Comparison of ENCODE assay signal across 25 cellular contexts in the genomic region with DNA sequence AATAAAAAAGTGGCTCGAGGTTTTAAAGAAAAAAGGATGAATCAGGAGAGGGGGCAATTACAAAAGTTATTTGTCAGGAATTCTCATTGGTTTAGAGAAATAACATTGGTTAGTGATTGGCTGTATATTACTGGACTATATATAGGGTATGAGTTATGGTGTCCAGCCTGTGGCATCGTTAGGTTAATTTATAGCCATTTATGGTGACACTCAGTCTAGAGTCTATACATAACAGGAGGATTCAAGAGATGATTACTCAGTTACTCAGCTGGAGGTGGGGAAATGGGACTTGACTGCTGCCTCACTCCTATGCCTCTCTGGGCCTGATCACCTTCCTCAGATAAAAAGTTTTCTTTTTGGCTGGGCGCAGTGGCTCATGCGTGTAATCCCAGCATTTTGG. TPM values are rescaled to one million over a fixed set of nuclear protein-coding genes. Genes with fewer than 3 reads are reported as not detected.
DNase-seq lines count a peak whose midpoint lies in the region; ATAC-seq and TF ChIP-seq lines count a peak whose summit lies in the region.
"Had no signal": no experiment of that assay in that cellular context is flagged by ENCODE, and none has a peak within 500 bp of the region (broad histone marks: within the 10 kb centered on the region; RNA-seq: fewer than 3 reads in every experiment).

No MANE protein-coding gene starts in this region.

- CTCF ChIA-PET in activated CD4-positive, alpha-beta T cell treated with anti-CD3 and anti-CD28 coated beads for 36 hours (lab: Charles Lee): interaction anchor here (1.3 kb wide), 1 partner anchor 36 kb away, joined by 4 read pairs; no protein-coding TSS in a partner anchor
- CTCF ChIA-PET in activated CD8-positive, alpha-beta memory T cell treated with anti-CD3 and anti-CD28 coated beads, Interleukin-2, amount 10 ng/mL, durations not matched to agents 7 days and 5 days (lab: Charles Lee): no interaction called here

- peaks cover 2% of the 10 kb centered on the region for H3K4me1 Mint-ChIP-seq in activated CD4-positive, alpha-beta T cell treated with anti-CD3 and anti-CD28 coated beads for 36 hours
- H3K4me1 Mint-ChIP-seq in activated CD8-positive, alpha-beta memory T cell treated with anti-CD3 and anti-CD28 coated beads, Interleukin-2, amount 10 ng/mL, durations not matched to agents 7 days and 5 days: no peaks in the 10 kb centered on the region

- TF ChIP-seq CTCF in epithelial cell of esophagus (IDR thresholded peaks at IDR 0.05; ENCODE audit: insufficient read depth, low read depth, low read length, missing control alignments): no peak

- no peak overlapping the region for H3K4me3 ChIP-seq in epithelial cell of esophagus (ENCODE audit: low read length)
- H3K4me3 ChIP-seq: GM12878 had no signal

- POLR2A ChIA-PET in activated CD4-positive, alpha-beta T cell treated with anti-CD3 and anti-CD28 coated beads for 36 hours (lab: Charles Lee): no interaction called here

- ATAC-seq in activated CD4-positive, alpha-beta T cell treated with anti-CD3 and anti-CD28 coated beads for 36 hours: peak; percentile 23
- no peak for ATAC-seq in HG02571 (IDR thresholded peaks at IDR 0.05; ENCODE audit: unreplicated experiment)
- ATAC-seq in activated CD8-positive, alpha-beta memory T cell treated with anti-CD3 and anti-CD28 coated beads, Interleukin-2, amount 10 ng/mL, durations not matched to agents 7 days and 5 days: no peak
- ATAC-seq: CD8-positive, alpha-beta T cell; GM12878; HCT116; HepG2 had no signal

- H3K27ac Mint-ChIP-seq in activated CD4-positive, alpha-beta T cell treated with anti-CD3 and anti-CD28 coated beads for 36 hours: no peak overlapping the region
- no peak overlapping the region for H3K27ac Mint-ChIP-seq in activated CD8-positive, alpha-beta memory T cell treated with anti-CD3 and anti-CD28 coated beads, Interleukin-2, amount 10 ng/mL, durations not matched to agents 7 days and 5 days
- H3K27ac Mint-ChIP-seq: CD8-positive, alpha-beta T cell; T-helper 1 cell treated with Interleukin-12 subunit alpha and Interleukin-12 subunit beta and Interleukin-4 antibody, amounts not matched to agents 30 μg/mL and 1 μg/mL, for 36 hours had no signal

- H3K4me3 Mint-ChIP-seq in activated CD4-positive, alpha-beta T cell treated with anti-CD3 and anti-CD28 coated beads for 36 hours: no peak overlapping the region
- H3K4me3 Mint-ChIP-seq in activated CD8-positive, alpha-beta memory T cell treated with anti-CD3 and anti-CD28 coated beads, Interleukin-2, amount 10 ng/mL, durations not matched to agents 7 days and 5 days: no peak overlapping the region
- H3K4me3 Mint-ChIP-seq: CD8-positive, alpha-beta T cell; T-helper 1 cell treated with Interleukin-12 subunit alpha and Interleukin-12 subunit beta and Interleukin-4 antibody, amounts not matched to agents 30 μg/mL and 1 μg/mL, for 36 hours had no signal

- no peaks in the 10 kb centered on the region for H3K9me3 Mint-ChIP-seq in activated CD4-positive, alpha-beta T cell treated with anti-CD3 and anti-CD28 coated beads for 36 hours (ENCODE audit: low read depth)
- H3K9me3 Mint-ChIP-seq in activated CD8-positive, alpha-beta memory T cell treated with anti-CD3 and anti-CD28 coated beads, Interleukin-2, amount 10 ng/mL, durations not matched to agents 7 days and 5 days (ENCODE audit: low read depth): no peaks in the 10 kb centered on the region
- H3K9me3 Mint-ChIP-seq: CD8-positive, alpha-beta T cell had no signal

- intact Hi-C loops in activated CD4-positive, alpha-beta T cell treated with anti-CD3 and anti-CD28 coated beads for 36 hours (cut with DNase I, micrococcal nuclease): loop anchor here in 1 of 2 experiments (5.0 kb wide), 2 partner anchors 34 to 49 kb away; no protein-coding TSS in a partner anchor

- no peak for DNase-seq in activated CD4-positive, alpha-beta T cell treated with anti-CD3 and anti-CD28 coated beads for 36 hours
- no peak for DNase-seq in activated CD4-positive, alpha-beta T cell treated with anti-CD3 and anti-CD28 coated beads, Interleukin-2, amount 50 U/mL, for 1 hour
- DNase-seq in MV-4-11 (lab: John Stamatoyannopoulos, UW) (peak; percentile 24), epithelial cell of esophagus (ENCODE audit: low read depth) (peak; percentile 10), HK-2 (ENCODE audit: unreplicated experiment) (no peak), NOMO-1 (lab: John Stamatoyannopoulos, UW; ENCODE audit: unreplicated experiment in 2 of 2) (no peak)
- no peak for DNase-seq in activated CD8-positive, alpha-beta memory T cell treated with anti-CD3 and anti-CD28 coated beads, Interleukin-2, amount 10 ng/mL, durations not matched to agents 7 days and 5 days
- DNase-seq: AML-193; C1 segment of cervical spinal cord; Calu3; CD8-positive, alpha-beta T cell; DMS53; GOT3; KG1; NCI-H1417; NCI-H1694 treated with DMSO at 0.1 percent for 48 hours; NCI-H2081 treated with DMSO at 0.1 percent for 48 hours; NCI-H526; RPMI8226; SHP77 had no signal

- H3K27me3 Mint-ChIP-seq in activated CD4-positive, alpha-beta T cell treated with anti-CD3 and anti-CD28 coated beads for 36 hours: no peaks in the 10 kb centered on the region
- H3K27me3 Mint-ChIP-seq in activated CD8-positive, alpha-beta memory T cell treated with anti-CD3 and anti-CD28 coated beads, Interleukin-2, amount 10 ng/mL, durations not matched to agents 7 days and 5 days: peaks cover 9% of the 10 kb centered on the region

- H3K36me3 Mint-ChIP-seq in activated CD4-positive, alpha-beta T cell treated with anti-CD3 and anti-CD28 coated beads for 36 hours (ENCODE audit: low read depth): no peaks in the 10 kb centered on the region
- H3K36me3 Mint-ChIP-seq in activated CD8-positive, alpha-beta memory T cell treated with anti-CD3 and anti-CD28 coated beads, Interleukin-2, amount 10 ng/mL, durations not matched to agents 7 days and 5 days: no peaks in the 10 kb centered on the region
- H3K36me3 Mint-ChIP-seq: CD8-positive, alpha-beta T cell had no signal

RNA-seq across cellular contexts. Expression of a gene that starts 25.6 kb away (rescaled TPM):
- total RNA-seq in activated CD4-positive, alpha-beta T cell treated with anti-CD3 and anti-CD28 coated beads for 36 hours: 10 to 100 TPM; 18.8 to 27.2 TPM
- total RNA-seq in activated CD8-positive, alpha-beta memory T cell treated with anti-CD3 and anti-CD28 coated beads, Interleukin-2, amount 10 ng/mL, durations not matched to agents 7 days and 5 days: 10 to 100 TPM; 23.8 to 24.2 TPM

RNA-seq across cellular contexts. Expression of a gene that starts 51.9 kb away (rescaled TPM):
- total RNA-seq in activated CD4-positive, alpha-beta T cell treated with anti-CD3 and anti-CD28 coated beads for 36 hours: 10 to 100 TPM; 66.7 to 88.0 TPM
- total RNA-seq in activated CD8-positive, alpha-beta memory T cell treated with anti-CD3 and anti-CD28 coated beads, Interleukin-2, amount 10 ng/mL, durations not matched to agents 7 days and 5 days: 100 to 1,000 TPM; 109 to 118 TPM

Comparison
In these comparisons a context has a peak if more than half of its experiments do, and no peak if none do; other contexts are left out.
1. DNase-seq: peak in MV-4-11 (single experiment) and epithelial cell of esophagus (single experiment); none in activated CD4-positive, alpha-beta T cell treated with anti-CD3 and anti-CD28 coated beads for 36 hours (single experiment), activated CD4-positive, alpha-beta T cell treated with anti-CD3 and anti-CD28 coated beads, Interleukin-2, amount 50 U/mL, for 1 hour (single experiment), HK-2 (single experiment), activated CD8-positive, alpha-beta memory T cell treated with anti-CD3 and anti-CD28 coated beads, Interleukin-2, amount 10 ng/mL, durations not matched to agents 7 days and 5 days (single experiment) and NOMO-1 (0 of 2).